16 cellular contexts compared by ENCODE assay signal in genomic region chr10:62224606-62225005, GRCh38. TPM values are rescaled to one million over a fixed set of nuclear protein-coding genes. Genes with fewer than 3 reads are reported as not detected.
DNase-seq lines count a peak whose midpoint lies in the region; TF ChIP-seq lines count a peak whose summit lies in the region.
"Had no signal": no experiment of that assay in that cellular context is flagged by ENCODE, and none has a peak within 500 bp of the region (broad histone marks: within the 10 kb centered on the region; RNA-seq: fewer than 3 reads in every experiment).

No MANE protein-coding gene starts in this region.

- no peak overlapping the region for H3K4me3 ChIP-seq in AG09309 (ENCODE audit: control insufficient read depth, low read depth, low read length)
- H3K4me3 ChIP-seq in HUES6 (ENCODE audit: low read depth, low read length), result no peak overlapping the region
- no peak overlapping the region for H3K4me3 ChIP-seq in cardiac fibroblast (replicated peaks in 1 of 2; ENCODE audit: low read depth in 2 of 2, low read length in 2 of 2)
- no peak overlapping the region for H3K4me3 ChIP-seq in CD8-positive, alpha-beta memory T cell (ENCODE audit: low read length)

- TF ChIP-seq CTCF in AG09309 (IDR thresholded peaks at IDR 0.05; ENCODE audit: control insufficient read depth, insufficient read depth, low read depth, low read length, missing control alignments) (no peak), cardiac fibroblast (IDR thresholded peaks at IDR 0.05; ENCODE audit: low read depth, low read length) (no peak)

- no peaks in the 10 kb centered on the region for H3K27me3 ChIP-seq in HUES6 (ENCODE audit: control insufficient read depth, insufficient read depth, low read length)
- H3K27me3 ChIP-seq in CD8-positive, alpha-beta memory T cell (ENCODE audit: insufficient read depth, low read length, poor library complexity, severe bottlenecking), result no peaks in the 10 kb centered on the region
- H3K27me3 ChIP-seq: BE2C had no signal

- CTCF ChIA-PET in CD8-positive, alpha-beta memory T cell (lab: Charles Lee), result no interaction called here

- H3K36me3 ChIP-seq in HUES6 (ENCODE audit: control insufficient read depth, insufficient read depth, low read length), result no peaks in the 10 kb centered on the region; the same call in 1 of the 2 replicates
- no peaks in the 10 kb centered on the region for H3K36me3 ChIP-seq in CD8-positive, alpha-beta memory T cell (ENCODE audit: insufficient read depth, low read length)
- H3K36me3 ChIP-seq: BE2C had no signal

- no peaks in the 10 kb centered on the region for H3K4me1 Mint-ChIP-seq in CD8-positive, alpha-beta memory T cell
- H3K4me1 Mint-ChIP-seq: activated naive CD4-positive, alpha-beta T cell treated with anti-CD3 and anti-CD28 coated beads, Interleukin-2, amount 50 U/mL, for 24 hours; T-helper 17 cell had no signal

- H3K27ac ChIP-seq in HUES6 (ENCODE audit: low read depth, low read length), result 0 out of 2 replicates have a peak overlapping the region, but pooled peaks have one; percentile 30
- no peak overlapping the region for H3K27ac ChIP-seq in CD8-positive, alpha-beta memory T cell (ENCODE audit: low read depth, low read length)

- POLR2A ChIA-PET in CD8-positive, alpha-beta memory T cell (lab: Charles Lee), result no interaction called here

- no peaks in the 10 kb centered on the region for H3K9me3 Mint-ChIP-seq in CD8-positive, alpha-beta memory T cell
- H3K9me3 Mint-ChIP-seq: activated naive CD4-positive, alpha-beta T cell treated with anti-CD3 and anti-CD28 coated beads, Interleukin-2, amount 50 U/mL, for 24 hours had no signal

- no peak overlapping the region for H3K4me3 Mint-ChIP-seq in CD8-positive, alpha-beta memory T cell
- H3K4me3 Mint-ChIP-seq: activated naive CD4-positive, alpha-beta T cell treated with anti-CD3 and anti-CD28 coated beads, Interleukin-2, amount 50 U/mL, for 24 hours; T-helper 17 cell had no signal

- no peaks in the 10 kb centered on the region; the same call in 1 of the 2 replicates for H3K4me1 ChIP-seq in HUES6 (ENCODE audit: control insufficient read depth, insufficient read depth, low read length)
- no peaks in the 10 kb centered on the region for H3K4me1 ChIP-seq in CD8-positive, alpha-beta memory T cell (ENCODE audit: insufficient read depth, low read length)
- H3K4me1 ChIP-seq: BE2C had no signal

- peaks cover 0 to 1% (median 0%) of the 10 kb centered on the region in 3 donors for H3K36me3 Mint-ChIP-seq in CD8-positive, alpha-beta memory T cell

- no peak overlapping the region for H3K27ac Mint-ChIP-seq in CD8-positive, alpha-beta memory T cell
- H3K27ac Mint-ChIP-seq: progenitor cell of endocrine pancreas, T-helper 17 cell had no signal

- no peaks in the 10 kb centered on the region for H3K27me3 Mint-ChIP-seq in CD8-positive, alpha-beta memory T cell
- H3K27me3 Mint-ChIP-seq: activated naive CD4-positive, alpha-beta T cell treated with anti-CD3 and anti-CD28 coated beads, Interleukin-2, amount 50 U/mL, for 24 hours; progenitor cell of endocrine pancreas; T-helper 17 cell had no signal

- H3K9me3 ChIP-seq in HUES6 (ENCODE audit: control insufficient read depth, insufficient read depth, low read depth, low read length), result no peaks in the 10 kb centered on the region
- no peaks in the 10 kb centered on the region for H3K9me3 ChIP-seq in CD8-positive, alpha-beta memory T cell (ENCODE audit: low read length)
- H3K9me3 ChIP-seq: BE2C had no signal

- DNase-seq in AG09309 (ENCODE audit: low read depth) (peak; percentile 41), cardiac fibroblast (ENCODE audit: low read depth in 2 of 2) (peak; percentile 40 to 54), islet precursor cell (peak; percentile 87), NCI-H2196 treated with DMSO at 0.1 percent for 48 hours (lab: John Stamatoyannopoulos, UW; ENCODE audit: unreplicated experiment) (no peak), NCI-H1092 treated with DMSO at 0.1 percent for 48 hours (lab: John Stamatoyannopoulos, UW) (no peak)
- DNase-seq in activated CD4-positive, CD25-positive, alpha-beta regulatory T cell (lab: John Stamatoyannopoulos, UW), result no peak
- no peak for DNase-seq in CD8-positive, alpha-beta memory T cell
- DNase-seq: BE2C; NCI-H2171; OCI-M1; stimulated activated CD4-positive, alpha-beta T cell treated with anti-CD3 and anti-CD28 coated beads, Interleukin-2, amount 100 ng/mL, for 24 hours; stimulated activated naive CD4-positive, alpha-beta T cell treated with Interleukin-2 at 50 U/mL for 16 hours; T-helper 17 cell had no signal

- no peak overlapping the region for H3K9ac ChIP-seq in HUES6 (ENCODE audit: low read length)

RNA-seq across cellular contexts. Expression of gene RTKN2, which starts 44.0 kb away (rescaled TPM):
- total RNA-seq in CD8-positive, alpha-beta memory T cell, result 1 to 10 TPM; 1.6 to 1.7 TPM
- 1.9 TPM for polyA plus RNA-seq in CD8-positive, alpha-beta memory T cell

Comparison
In these comparisons a context has a peak if more than half of its experiments do, and no peak if none do; other contexts are left out.
1. DNase-seq: peak in AG09309 (single experiment), cardiac fibroblast (2 of 2) and islet precursor cell (single experiment); none in activated CD4-positive, CD25-positive, alpha-beta regulatory T cell (0 of 4), CD8-positive, alpha-beta memory T cell (0 of 5), NCI-H2196 treated with DMSO at 0.1 percent for 48 hours (single experiment) and NCI-H1092 treated with DMSO at 0.1 percent for 48 hours (single experiment).